ENCODE assay signal across 8 cellular contexts in genomic region chr4:6269400-6269650, GRCh38. TPM values are rescaled to one million over a fixed set of nuclear protein-coding genes. Genes with fewer than 3 reads are reported as not detected.
DNase-seq lines count a peak whose midpoint lies in the region; ATAC-seq, FAIRE-seq and TF ChIP-seq lines count a peak whose summit lies in the region.

No MANE protein-coding gene starts in this region.

- no peaks in the 10 kb centered on the region for H3K9me3 ChIP-seq in CD8-positive, alpha-beta T cell (ENCODE audit: low read length)

- H3K9me3 Mint-ChIP-seq in CD8-positive, alpha-beta T cell, result no peaks in the 10 kb centered on the region
- H3K9me3 Mint-ChIP-seq in chondrocyte (ENCODE audit: low read depth), result no peaks in the 10 kb centered on the region
- H3K9me3 Mint-ChIP-seq in nephron progenitor cell, result no peaks in the 10 kb centered on the region

- intact Hi-C loops in CD8-positive, alpha-beta T cell (cut with DNase I, micrococcal nuclease), result loop anchor here (1.0 to 5.0 kb wide), 5 partner anchors 19 to 833 kb away; partner anchors contain the start of gene JAKMIP1 (in 1 of the 2)

- H3K27me3 ChIP-seq in CD8-positive, alpha-beta T cell (ENCODE audit: insufficient read depth, low read length), result no peaks in the 10 kb centered on the region

- H3K27ac Mint-ChIP-seq in CD8-positive, alpha-beta T cell, result peak overlapping the region; percentile 32
- peak overlapping the region; percentile 65 for H3K27ac Mint-ChIP-seq in chondrocyte (ENCODE audit: unreplicated experiment)
- H3K27ac Mint-ChIP-seq in nephron progenitor cell, result no peak overlapping the region

- POLR2A ChIA-PET in CD8-positive, alpha-beta T cell (lab: Charles Lee), result interaction anchor here (1.0 to 1.1 kb wide), 5 partner anchors 9 to 1890 kb away, joined by 3 to 6 read pairs (median 3); partner anchors contain the start of gene ABLIM2

- peak overlapping the region; percentile 70 for H3K4me3 ChIP-seq in CD8-positive, alpha-beta T cell (ENCODE audit: low read depth, low read length)

- TF ChIP-seq CTCF in CD8-positive, alpha-beta T cell (IDR thresholded peaks at IDR 0.05), result no peak
- TF ChIP-seq CTCF in chondrocyte (IDR thresholded peaks at IDR 0.05), result no peak
- no peak for TF ChIP-seq CTCF in nephron progenitor cell (IDR thresholded peaks at IDR 0.05)

- ATAC-seq in CD8-positive, alpha-beta T cell, result no peak
- ATAC-seq in HG03342 (IDR thresholded peaks at IDR 0.05; ENCODE audit: unreplicated experiment) (peak; percentile 5), HG02885 (IDR thresholded peaks at IDR 0.05; ENCODE audit: poor library complexity, unreplicated experiment) (no peak)

- H3K4me3 Mint-ChIP-seq in CD8-positive, alpha-beta T cell, result peak overlapping the region; percentile 85
- H3K4me3 Mint-ChIP-seq in chondrocyte (ENCODE audit: unreplicated experiment), result peak overlapping the region; percentile 76
- peak overlapping the region; percentile 79 for H3K4me3 Mint-ChIP-seq in nephron progenitor cell

- H3K4me1 Mint-ChIP-seq in CD8-positive, alpha-beta T cell (ENCODE audit: low read depth), result peaks cover 20% of the 10 kb centered on the region
- H3K4me1 Mint-ChIP-seq in chondrocyte (ENCODE audit: low read depth) (peaks cover 43% of the 10 kb centered on the region), nephron progenitor cell (peaks cover 35% of the 10 kb centered on the region)

- H3K27me3 Mint-ChIP-seq in CD8-positive, alpha-beta T cell (ENCODE audit: low read depth), result no peaks in the 10 kb centered on the region
- H3K27me3 Mint-ChIP-seq in chondrocyte (ENCODE audit: low read depth) (peaks cover 14% of the 10 kb centered on the region), nephron progenitor cell (ENCODE audit: low read depth, poor library complexity) (peaks cover 40% of the 10 kb centered on the region)

- FAIRE-seq in urothelium cell line (lab: Jason Lieb, UNC), result no peak

- no peaks in the 10 kb centered on the region for H3K36me3 Mint-ChIP-seq in CD8-positive, alpha-beta T cell
- H3K36me3 Mint-ChIP-seq in chondrocyte (ENCODE audit: low read depth) (no peaks in the 10 kb centered on the region), nephron progenitor cell (ENCODE audit: low read depth) (no peaks in the 10 kb centered on the region)

- peak overlapping the region; percentile 11 for H3K27ac ChIP-seq in CD8-positive, alpha-beta T cell (ENCODE audit: low read depth, low read length)

- CTCF ChIA-PET in CD8-positive, alpha-beta T cell (lab: Charles Lee), result interaction anchor here (6.3 kb wide), 1 partner anchor 19 kb away, joined by 42 read pairs; no protein-coding TSS in a partner anchor

- H3K36me3 ChIP-seq in CD8-positive, alpha-beta T cell (ENCODE audit: insufficient read depth, low read length), result no peaks in the 10 kb centered on the region

- DNase-seq in CD8-positive, alpha-beta T cell, result no peak
- no peak for DNase-seq in chondrocyte (ENCODE audit: low spot score)
- DNase-seq in nephron progenitor cell, result no peak
- DNase-seq in urothelium cell line (ENCODE audit: low spot score), result no peak
- DNase-seq in DMS53 treated with DMSO at 0.1 percent for 48 hours (lab: John Stamatoyannopoulos, UW; ENCODE audit: unreplicated experiment), result no peak
- DNase-seq in NCI-H510A (lab: John Stamatoyannopoulos, UW), result no peak

- H3K4me1 ChIP-seq in CD8-positive, alpha-beta T cell (ENCODE audit: insufficient read depth, low read length), result peaks cover 13% of the 10 kb centered on the region

RNA-seq across cellular contexts. Expression of gene WFS1, which starts 0.3 kb away (rescaled TPM):
- total RNA-seq in CD8-positive, alpha-beta T cell, result 1 to 10 TPM; 1.2 to 1.8 TPM
- total RNA-seq in chondrocyte, result 47.7 to 54.6 TPM (median 48.0 TPM) in 3 replicates

Comparison
In these comparisons a context has a peak if more than half of its experiments do, and no peak if none do; other contexts are left out.
1. RNA of gene WFS1, which starts 0.3 kb away (total RNA-seq): 47.7 to 54.6 TPM in chondrocyte; 1.2 to 1.8 TPM in CD8-positive, alpha-beta T cell; every median in the first group is over 10 times any median in the second.
2. Peak in every context shown above with its lines, with median percentiles within 50 percentile points of each other: H3K4me3 Mint-ChIP-seq.